In genomic region chr6:146345582-146345981, GRCh38 we compare ENCODE assay signal across 21 cellular contexts.
"Had no signal": no experiment of that assay in that cellular context is flagged by ENCODE, and none has a peak within 500 bp of the region (broad histone marks: within the 10 kb centered on the region; RNA-seq: fewer than 3 reads in every experiment).

No MANE protein-coding gene starts in this region.

- H2AFZ ChIP-seq: parathyroid adenoma had no signal

- H3K36me3 ChIP-seq: gastrocnemius medialis, lower lobe of right lung, right lobe of liver, thyroid gland had no signal

- H3K79me2 ChIP-seq: parathyroid adenoma had no signal

- H3K9me3 Mint-ChIP-seq: neural crest cell, type B pancreatic cell had no signal

- H3K9me3 ChIP-seq: gastrocnemius medialis, lower lobe of right lung, right lobe of liver, thyroid gland had no signal

- ATAC-seq: gastrocnemius medialis; left ventricle myocardium superior; lower lobe of right lung; natural killer cell; right lobe of liver; stimulated activated naive CD8-positive, alpha-beta T cell treated with anti-CD3 and anti-CD28 coated beads, Interleukin-15, amount 100 ng/mL, for 72 hours had no signal

- H3K36me3 Mint-ChIP-seq: natural killer cell, type B pancreatic cell had no signal

- H3K4me3 Mint-ChIP-seq: natural killer cell; neural crest cell; stimulated activated naive CD8-positive, alpha-beta T cell treated with anti-CD3 and anti-CD28 coated beads, Interleukin-15, amount 100 ng/mL, for 72 hours; type B pancreatic cell had no signal

- DNase-seq: dermis blood vessel endothelial cell; effector memory CD4-positive, alpha-beta T cell; foreskin fibroblast; gastrocnemius medialis; head of caudate nucleus; left ventricle myocardium superior; lower lobe of right lung; natural killer cell; right lobe of liver; stimulated activated CD4-positive, alpha-beta T cell treated with anti-CD3 and anti-CD28 coated beads, Interleukin-12 subunit alpha, Interleukin-12 subunit beta, amount 100 ng/mL, for 4 hours; stimulated activated CD4-positive, alpha-beta T cell treated with anti-CD3 and anti-CD28 coated beads, Interleukin-1b, Interleukin-23, amount 100 ng/mL, for 48 hours; stimulated activated CD4-positive, alpha-beta T cell treated with anti-CD3 and anti-CD28 coated beads, Interleukin-4, amount 100 ng/mL, for 1 hour; stimulated activated CD8-positive, alpha-beta memory T cell treated with anti-CD3 and anti-CD28 coated beads, Interleukin-4, amount 100 ng/mL, for 48 hours; stimulated activated naive CD8-positive, alpha-beta T cell treated with anti-CD3 and anti-CD28 coated beads, Interleukin-15, amount 100 ng/mL, for 72 hours; thyroid gland had no signal

- H3K27me3 ChIP-seq: gastrocnemius medialis, right lobe of liver, thyroid gland had no signal

- H3K4me1 Mint-ChIP-seq: natural killer cell; neural crest cell; stimulated activated naive CD8-positive, alpha-beta T cell treated with anti-CD3 and anti-CD28 coated beads, Interleukin-15, amount 100 ng/mL, for 72 hours had no signal

- H3K27ac Mint-ChIP-seq: natural killer cell; progenitor cell of endocrine pancreas; stimulated activated naive CD8-positive, alpha-beta T cell treated with anti-CD3 and anti-CD28 coated beads, Interleukin-15, amount 100 ng/mL, for 72 hours; type B pancreatic cell had no signal

- H3K9ac ChIP-seq: parathyroid adenoma had no signal

- H3K4me1 ChIP-seq: gastrocnemius medialis, lower lobe of right lung, parathyroid adenoma, right lobe of liver had no signal

- H3K27me3 Mint-ChIP-seq: progenitor cell of endocrine pancreas; stimulated activated naive CD8-positive, alpha-beta T cell treated with anti-CD3 and anti-CD28 coated beads, Interleukin-15, amount 100 ng/mL, for 72 hours; type B pancreatic cell had no signal

- H3K4me2 ChIP-seq: smooth muscle cell had no signal

- H3K27ac ChIP-seq: coronary artery, gastrocnemius medialis, lower lobe of right lung, parathyroid adenoma, right lobe of liver, thyroid gland had no signal

- H3K4me3 ChIP-seq: coronary artery, gastrocnemius medialis, lower lobe of right lung, right lobe of liver, smooth muscle cell, thyroid gland had no signal
